33 cellular contexts compared by ENCODE assay signal in the genomic region with DNA sequence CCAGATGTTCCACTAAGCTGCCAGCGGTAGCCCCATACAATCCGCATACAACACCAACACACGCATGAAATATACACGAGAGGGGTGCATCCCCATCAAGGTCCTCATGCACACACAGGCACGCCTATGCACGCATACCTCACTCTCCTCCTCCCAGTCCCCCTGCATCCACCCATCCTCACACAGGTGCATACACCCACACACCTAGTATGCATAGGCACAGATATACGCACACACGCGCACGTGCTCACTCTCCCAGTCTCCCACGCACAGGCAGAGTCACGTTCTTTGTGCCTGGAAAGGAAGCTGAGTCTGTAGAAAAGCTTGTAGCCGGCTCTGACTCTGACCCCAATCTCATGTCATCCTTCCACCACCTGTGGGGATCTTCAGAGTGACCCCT. TPM values are rescaled to one million over a fixed set of nuclear protein-coding genes. Genes with fewer than 3 reads are reported as not detected.
"Had no signal": no experiment of that assay in that cellular context is flagged by ENCODE, and none has a peak within 500 bp of the region (broad histone marks: within the 10 kb centered on the region; RNA-seq: fewer than 3 reads in every experiment).

No MANE protein-coding gene starts in this region.

- H3K27ac ChIP-seq: ascending aorta, RWPE1, VCaP had no signal

- FAIRE-seq: RCC 7860 had no signal

- H3K27ac Mint-ChIP-seq: activated B cell treated with CpG ODN at 0.5 μM for 24 hours; activated CD4-positive, alpha-beta memory T cell treated with anti-CD3 and anti-CD28 coated beads for 36 hours; activated naive CD8-positive, alpha-beta T cell treated with anti-CD3 and anti-CD28 coated beads for 36 hours had no signal

- H3K4me3 Mint-ChIP-seq: activated B cell treated with CpG ODN at 0.5 μM for 24 hours; activated CD4-positive, alpha-beta memory T cell treated with anti-CD3 and anti-CD28 coated beads for 36 hours; activated naive CD8-positive, alpha-beta T cell treated with anti-CD3 and anti-CD28 coated beads for 36 hours had no signal

- H3K27me3 ChIP-seq: ascending aorta, MG63 had no signal

- H3K4me1 Mint-ChIP-seq: activated naive CD8-positive, alpha-beta T cell treated with anti-CD3 and anti-CD28 coated beads for 36 hours had no signal

- H3K36me3 Mint-ChIP-seq: activated CD4-positive, alpha-beta memory T cell treated with anti-CD3 and anti-CD28 coated beads for 36 hours; activated naive CD8-positive, alpha-beta T cell treated with anti-CD3 and anti-CD28 coated beads for 36 hours had no signal

- ATAC-seq: PC-3, Right ventricle myocardium inferior had no signal

- H3K36me3 ChIP-seq: ascending aorta, MG63 had no signal

- DNase-seq: activated B cell treated with CpG ODN at 0.5 μM for 24 hours; activated CD4-positive, alpha-beta memory T cell treated with anti-CD3 and anti-CD28 coated beads for 36 hours; activated CD4-positive, alpha-beta T cell treated with anti-CD3 and anti-CD28 coated beads for 4 hours; activated CD4-positive, alpha-beta T cell treated with anti-CD3 and anti-CD28 coated beads, Interleukin-2, amount 50 U/mL, for 1 hour; activated CD4-positive, CD25-positive, alpha-beta regulatory T cell treated with anti-CD3 and anti-CD28 coated beads, Interleukin-2, amount 50 U/mL, for 72 hours; activated CD8-positive, alpha-beta memory T cell treated with anti-CD3 and anti-CD28 coated beads, Interleukin-2, amount 50 U/mL, for 4 hours; activated effector memory CD4-positive, alpha-beta T cell treated with anti-CD3 and anti-CD28 coated beads, Interleukin-2, amount 50 U/mL, for 16 hours; activated naive CD4-positive, alpha-beta T cell; activated naive CD4-positive, alpha-beta T cell treated with anti-CD3 and anti-CD28 coated beads, Interleukin-2, amount 50 U/mL, for 16 hours; activated naive CD8-positive, alpha-beta T cell treated with anti-CD3 and anti-CD28 coated beads for 36 hours; activated T-cell treated with anti-CD3 and anti-CD28 coated beads for 4 hours; activated T-cell treated with anti-CD3 and anti-CD28 coated beads, Interleukin-2, amount 50 U/mL, for 48 hours; amniotic stem cell; NCI-H1048; NCI-H1436; NCI-H187; NCI-H2029 treated with DMSO at 0.1 percent for 48 hours; NCI-H2107; NCI-H2171; NCI-H510A; NCI-H748 treated with DMSO at 0.1 percent for 48 hours; NK-92 treated with Interleukin-12 subunit alpha and Interleukin-12 subunit beta, amount 100 ng/mL, for 24 hours; PC-3; SW 1271; T-helper 1 cell; T-helper 2 cell; T-helper 9 cell had no signal

- H3K4me1 ChIP-seq: ascending aorta had no signal

- H3K9me3 Mint-ChIP-seq: activated B cell treated with CpG ODN at 0.5 μM for 24 hours; activated CD4-positive, alpha-beta memory T cell treated with anti-CD3 and anti-CD28 coated beads for 36 hours; activated naive CD8-positive, alpha-beta T cell treated with anti-CD3 and anti-CD28 coated beads for 36 hours had no signal

- H3K9me3 ChIP-seq: ascending aorta, MG63 had no signal

- H3K4me3 ChIP-seq: ascending aorta, MG63 had no signal

RNA-seq across cellular contexts. Expression of a gene that starts 16.9 kb away (rescaled TPM):
- total RNA-seq: activated CD4-positive, alpha-beta memory T cell treated with anti-CD3 and anti-CD28 coated beads for 36 hours had no signal
